In the genomic region with DNA sequence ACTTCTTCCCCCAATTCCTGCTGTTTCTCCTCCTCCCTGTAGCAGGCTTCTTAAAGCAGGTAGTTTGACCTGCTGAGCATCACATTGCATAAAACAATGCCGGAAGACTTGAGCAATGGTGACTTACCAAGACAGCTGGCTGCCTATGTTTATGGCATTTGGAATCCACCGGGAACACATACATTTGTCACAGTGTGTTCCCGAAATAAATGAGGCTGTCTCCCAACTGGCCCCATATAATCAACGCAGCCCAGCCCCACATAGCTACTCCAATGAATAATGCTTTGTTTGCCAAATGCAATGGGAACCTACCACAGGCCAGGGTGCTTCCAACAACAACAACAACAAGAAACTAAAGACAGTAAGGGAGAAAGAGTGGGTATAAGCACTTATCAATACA, we compare ENCODE assay signal across 26 cellular contexts.
DNase-seq lines count a peak whose midpoint lies in the region; ATAC-seq, FAIRE-seq and TF ChIP-seq lines count a peak whose summit lies in the region.
"Had no signal": no experiment of that assay in that cellular context is flagged by ENCODE, and none has a peak within 500 bp of the region (broad histone marks: within the 10 kb centered on the region; RNA-seq: fewer than 3 reads in every experiment).

No MANE protein-coding gene starts in this region.

- no peaks in the 10 kb centered on the region for H3K27me3 ChIP-seq in H1 (replicated peaks in 1 of 4; ENCODE audit: control insufficient read depth in 3 of 4, extremely low read depth in 1 of 4, insufficient read depth in 3 of 4, low read length in 3 of 4)
- no peaks in the 10 kb centered on the region for H3K27me3 ChIP-seq in gastrocnemius medialis
- H3K27me3 ChIP-seq: testis had no signal

- no peak overlapping the region for H3K4me3 ChIP-seq in H1 (ENCODE audit: extremely low read depth in 1 of 4, insufficient read depth in 2 of 4, low read depth in 3 of 4, low read length in 4 of 4)
- H3K4me3 ChIP-seq in gastrocnemius medialis = no peak overlapping the region
- H3K4me3 ChIP-seq: coronary artery, heart left ventricle, testis had no signal

- no peak for ATAC-seq in HG03460 (IDR thresholded peaks at IDR 0.05; ENCODE audit: unreplicated experiment)
- no peak for ATAC-seq in gastrocnemius medialis
- ATAC-seq: activated naive CD4-positive, alpha-beta T cell treated with anti-CD3 and anti-CD28 coated beads, Interleukin-2, amount 50 U/mL, for 72 hours; heart left ventricle; naive thymus-derived CD8-positive, alpha-beta T cell; stimulated activated effector memory CD8-positive, alpha-beta T cell treated with anti-CD3 and anti-CD28 coated beads, Interleukin-12 subunit alpha, Interleukin-12 subunit beta, amount 100 ng/mL, for 72 hours had no signal

- no peak overlapping the region for H2AK5ac ChIP-seq in H1 (ENCODE audit: low read depth, low read length)

- H3K9me3 ChIP-seq in H1 (ENCODE audit: insufficient read depth in 2 of 2, low read depth in 1 of 2, low read length in 1 of 2) (no peaks in the 10 kb centered on the region), gastrocnemius medialis (no peaks in the 10 kb centered on the region)
- H3K9me3 ChIP-seq: heart left ventricle, testis had no signal

- no peak overlapping the region for H2BK20ac ChIP-seq in H1 (ENCODE audit: low read length)

- TF ChIP-seq CTCF in H1 (IDR thresholded peaks at IDR 0.05; ENCODE audit: control extremely low read depth in 1 of 3, insufficient read depth in 1 of 3, low read depth in 1 of 3, low read length in 3 of 3) = no peak
- no peak for TF ChIP-seq CTCF in gastrocnemius medialis (IDR thresholded peaks at IDR 0.05 in 4 of 5, conservative IDR thresholded peaks at IDR 0.05 in 1 of 5)

- H2BK5ac ChIP-seq in H1 (ENCODE audit: low read depth, low read length) = no peak overlapping the region

- no peak overlapping the region for H4K91ac ChIP-seq in H1 (replicated peaks; ENCODE audit: insufficient read length, low read length)

- FAIRE-seq in H1 (lab: Jason Lieb, UNC) = no peak
- FAIRE-seq: bronchial epithelial cell, kidney, urothelium cell line had no signal

- H3K4me2 ChIP-seq in H1 (ENCODE audit: insufficient read depth in 1 of 2, low read depth in 2 of 2, low read length in 2 of 2) = no peak overlapping the region; a peak in 1 of 4 replicates

- peak overlapping the region; percentile 22; the same call in 1 of the 2 replicates for H3K18ac ChIP-seq in H1 (ENCODE audit: extremely low read depth, low read length)

- H3K23ac ChIP-seq in H1 (ENCODE audit: insufficient read length) = no peak overlapping the region

- no peak overlapping the region for H3K9ac ChIP-seq in H1 (replicated peaks in 1 of 4; ENCODE audit: extremely low read depth in 1 of 4, low read depth in 3 of 4, low read length in 3 of 4)

- no peaks in the 10 kb centered on the region for H4K20me1 ChIP-seq in H1 (replicated peaks in 1 of 2; ENCODE audit: control insufficient read depth in 1 of 2, insufficient read depth in 2 of 2, low read length in 2 of 2)

- no peak overlapping the region for H2AFZ ChIP-seq in H1 (ENCODE audit: low read length)

- intact Hi-C loops in gastrocnemius medialis (cut with DNase I; ENCODE audit: low total_unique reads) = no loop called here

- H3K23me2 ChIP-seq in H1 (ENCODE audit: low read depth, low read length) = no peaks in the 10 kb centered on the region

- peak overlapping the region; percentile 37 for H2BK120ac ChIP-seq in H1 (replicated peaks; ENCODE audit: low read depth, low read length)

- H3K79me1 ChIP-seq in H1 (ENCODE audit: low read depth, low read length) = no peaks in the 10 kb centered on the region

- DNase-seq in NCI-H1105 treated with DMSO at 0.1 percent for 48 hours (lab: John Stamatoyannopoulos, UW) (peak; percentile 4), NCI-H1105 (lab: John Stamatoyannopoulos, UW) (no peak), NCI-H446 treated with DMSO at 0.1 percent for 48 hours (lab: John Stamatoyannopoulos, UW) (peak; percentile 92), H1 (ENCODE audit: low read depth in 1 of 2, low spot score in 2 of 2) (no peak), substantia nigra (lab: John Stamatoyannopoulos, UW) (peak in 11 of 49 donors; percentile 6 to 54 (median 18)), NCI-H1436 treated with DMSO at 0.1 percent for 48 hours (lab: John Stamatoyannopoulos, UW) (no peak), gastrocnemius medialis (no peak)
- DNase-seq: activated CD4-positive, alpha-beta T cell treated with anti-CD3 and anti-CD28 coated beads for 4 hours; activated effector memory CD4-positive, alpha-beta T cell treated with Interleukin-2 at 50 U/mL for 16 hours; activated T-cell treated with anti-CD3 and anti-CD28 coated beads, Interleukin-2, amount 50 U/mL, for 1 hour; DMS53; effector memory CD4-positive, alpha-beta T cell; erythroblast; heart left ventricle; kidney; naive thymus-derived CD8-positive, alpha-beta T cell; NCI-H187; SIG-M5; testis had no signal

- H3K4ac ChIP-seq in H1 (replicated peaks; ENCODE audit: insufficient read length, low read depth, low read length) = no peak overlapping the region

- no peak for TF ChIP-seq EP300 in H1 (IDR thresholded peaks at IDR 0.05; ENCODE audit: borderline replicate concordance in 1 of 2, low read depth in 2 of 2, low read length in 2 of 2)

- no peak overlapping the region for H3K14ac ChIP-seq in H1 (ENCODE audit: insufficient read length)

- no peak overlapping the region for H4K5ac ChIP-seq in H1 (ENCODE audit: insufficient read length, low read depth, low read length)

- TF ChIP-seq RAD21 in H1 (IDR thresholded peaks at IDR 0.05 in 1 of 2, conservative IDR thresholded peaks at IDR 0.05 in 1 of 2; ENCODE audit: low read depth in 2 of 2, low read length in 2 of 2) = no peak

- H4K8ac ChIP-seq in H1 (ENCODE audit: extremely low read depth, insufficient read depth, low read length) = no peak overlapping the region

- no peak overlapping the region for H2BK12ac ChIP-seq in H1 (ENCODE audit: low read depth, low read length)

- in situ Hi-C loops in gastrocnemius medialis (cut with MboI; ENCODE audit: low sequenced_read_pairs in 4 of 4) = no loop called here

- no peak overlapping the region for H2BK15ac ChIP-seq in H1 (ENCODE audit: low read length)

- POLR2A ChIA-PET in H1 (lab: Charles Lee; ENCODE audit: partially characterized antibody) = no interaction called here

- H3K27ac ChIP-seq in H1 (ENCODE audit: low read depth, low read length) (no peak overlapping the region), substantia nigra (ENCODE audit: low read depth, low read length, poor library complexity, severe bottlenecking) (peak overlapping the region; percentile 95), gastrocnemius medialis (no peak overlapping the region)
- H3K27ac ChIP-seq: 22Rv1, coronary artery, heart left ventricle, testis had no signal

- 76% methylated on average over 4 of the region's 4 CpGs; no CpG with 5 or more reads in 1 of the 2 experiments for WGBS in H1 (ENCODE audit: extremely low coverage in 1 of 2, insufficient coverage in 1 of 2, insufficient read length in 1 of 2, insufficient replicate concordance in 2 of 2, low coverage in 1 of 2, low lambda C conversion rate in 2 of 2, missing lambda C conversion rate in 1 of 2), 2 experiments

- peaks cover 0 to 12% (median 8%) of the 10 kb centered on the region in 4 experiments; a peak in 5 of 7 replicates for H3K4me1 ChIP-seq in H1 (replicated peaks in 1 of 4; ENCODE audit: control insufficient read depth in 3 of 4, insufficient read depth in 4 of 4, low read length in 3 of 4)
- H3K4me1 ChIP-seq in gastrocnemius medialis = no peaks in the 10 kb centered on the region
- H3K4me1 ChIP-seq: heart left ventricle, testis had no signal

- CTCF ChIA-PET in H1 (lab: Charles Lee; ENCODE audit: partially characterized antibody) = interaction anchor here (0.8 kb wide), 1 partner anchor 42 kb away, joined by 3 read pairs; no protein-coding TSS in a partner anchor

- no peaks in the 10 kb centered on the region for H3K79me2 ChIP-seq in H1 (ENCODE audit: control insufficient read depth in 1 of 2, insufficient read depth in 2 of 2, low read length in 2 of 2)

- H3K56ac ChIP-seq in H1 (replicated peaks; ENCODE audit: insufficient read length, low read depth, low read length) = no peak overlapping the region

- no peak for TF ChIP-seq POLR2A in H1 (IDR thresholded peaks at IDR 0.05; ENCODE audit: control extremely low read depth in 1 of 2, low read depth in 2 of 2, low read length in 2 of 2)
- no peak for TF ChIP-seq POLR2A in gastrocnemius medialis (IDR thresholded peaks at IDR 0.05)

- H3K36me3 ChIP-seq in H1 (ENCODE audit: control insufficient read depth in 2 of 4, insufficient read depth in 4 of 4, low read length in 3 of 4) (no peaks in the 10 kb centered on the region), gastrocnemius medialis (no peaks in the 10 kb centered on the region)
- H3K36me3 ChIP-seq: heart left ventricle had no signal

TF ChIP-seq in H1, 55 proteins besides CTCF, POLR2A, EP300 and RAD21:
- no peak for TF ChIP-seq RFX5 (IDR thresholded peaks at IDR 0.05; ENCODE audit: borderline replicate concordance, low read depth, low read length)
- TF ChIP-seq, protein P1, sequence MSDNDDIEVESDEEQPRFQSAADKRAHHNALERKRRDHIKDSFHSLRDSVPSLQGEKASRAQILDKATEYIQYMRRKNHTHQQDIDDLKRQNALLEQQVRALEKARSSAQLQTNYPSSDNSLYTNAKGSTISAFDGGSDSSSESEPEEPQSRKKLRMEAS (IDR thresholded peaks at IDR 0.05) = no peak
- TF ChIP-seq YY1 (IDR thresholded peaks at IDR 0.05; ENCODE audit: low read depth, low read length) = no peak
- TF ChIP-seq CHD2 (IDR thresholded peaks at IDR 0.05; ENCODE audit: low read length) = no peak
- TF ChIP-seq, protein P2, sequence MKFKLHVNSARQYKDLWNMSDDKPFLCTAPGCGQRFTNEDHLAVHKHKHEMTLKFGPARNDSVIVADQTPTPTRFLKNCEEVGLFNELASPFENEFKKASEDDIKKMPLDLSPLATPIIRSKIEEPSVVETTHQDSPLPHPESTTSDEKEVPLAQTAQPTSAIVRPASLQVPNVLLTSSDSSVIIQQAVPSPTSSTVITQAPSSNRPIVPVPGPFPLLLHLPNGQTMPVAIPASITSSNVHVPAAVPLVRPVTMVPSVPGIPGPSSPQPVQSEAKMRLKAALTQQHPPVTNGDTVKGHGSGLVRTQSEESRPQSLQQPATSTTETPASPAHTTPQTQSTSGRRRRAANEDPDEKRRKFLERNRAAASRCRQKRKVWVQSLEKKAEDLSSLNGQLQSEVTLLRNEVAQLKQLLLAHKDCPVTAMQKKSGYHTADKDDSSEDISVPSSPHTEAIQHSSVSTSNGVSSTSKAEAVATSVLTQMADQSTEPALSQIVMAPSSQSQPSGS (IDR thresholded peaks at IDR 0.05; ENCODE audit: low read length) = no peak
- no peak for TF ChIP-seq NRF1 (IDR thresholded peaks at IDR 0.05; ENCODE audit: low read depth, low read length)
- no peak for TF ChIP-seq CTBP2 (IDR thresholded peaks at IDR 0.05; ENCODE audit: borderline replicate concordance, insufficient read depth, insufficient read length, low read length)

Comparison
In these comparisons a context has a peak if more than half of its experiments do, and no peak if none do; other contexts are left out.
1. DNase-seq: peak in NCI-H1105 treated with DMSO at 0.1 percent for 48 hours (single experiment) and NCI-H446 treated with DMSO at 0.1 percent for 48 hours (single experiment); none in NCI-H1105 (single experiment), H1 (0 of 2), NCI-H1436 treated with DMSO at 0.1 percent for 48 hours (single experiment) and gastrocnemius medialis (0 of 2).